ENCODE assay signal across 8 cellular contexts in the genomic region with DNA sequence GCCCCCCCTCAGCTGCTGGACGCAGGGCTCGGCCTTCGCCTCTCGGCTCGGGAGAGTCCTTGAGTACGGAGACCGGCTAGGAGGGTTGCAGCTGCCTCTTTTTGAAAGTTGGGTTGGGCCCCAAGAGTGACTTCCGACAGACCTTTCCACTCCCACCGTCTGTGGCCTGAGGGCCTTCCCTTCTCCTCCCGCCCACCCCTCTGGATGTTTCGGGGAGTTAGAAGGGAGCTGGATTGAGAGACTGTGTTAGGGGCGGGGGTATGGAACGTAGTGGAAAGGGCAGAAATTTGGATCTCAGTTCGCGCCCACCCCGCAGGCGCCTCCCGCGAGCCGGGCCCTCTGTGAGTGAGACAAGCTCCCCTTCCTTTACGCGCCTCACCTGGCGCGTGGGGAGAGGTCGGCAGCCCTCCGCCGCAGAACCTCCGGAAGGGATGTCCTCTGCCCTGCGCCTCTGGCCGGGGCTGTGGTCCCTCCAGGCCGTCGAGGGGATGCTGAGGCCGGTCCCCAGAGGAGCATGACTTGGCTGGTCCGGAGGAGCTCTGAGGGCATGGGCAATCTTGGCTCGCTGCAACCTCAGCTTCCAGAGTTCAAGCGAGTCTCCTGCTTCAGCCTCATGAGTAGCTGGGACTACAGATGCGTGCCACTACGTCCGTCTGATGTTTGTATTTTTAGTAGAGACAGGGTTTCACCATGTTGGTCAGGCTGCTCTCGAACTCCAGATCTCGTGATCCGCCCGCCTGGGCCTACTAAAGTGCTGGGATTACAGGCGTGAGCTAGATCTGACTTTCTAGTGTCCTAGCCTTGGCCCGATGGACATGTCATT. TPM values are rescaled to one million over a fixed set of nuclear protein-coding genes. Genes with fewer than 3 reads are reported as not detected.
DNase-seq lines count a peak whose midpoint lies in the region; ATAC-seq and TF ChIP-seq lines count a peak whose summit lies in the region.

No MANE protein-coding gene starts in this region.

- DNase-seq in left ventricle myocardium superior (peak; percentile 51), sigmoid colon (no peak), putamen (ENCODE audit: low spot score) (no peak), SIG-M5 (lab: John Stamatoyannopoulos, UW) (no peak)

- H3K4me3 ChIP-seq in sigmoid colon = peak overlapping the region; percentile 53 to 94 (median 88)

- no peaks in the 10 kb centered on the region for H3K27me3 ChIP-seq in sigmoid colon

- ATAC-seq in GM18499 (IDR thresholded peaks at IDR 0.05; ENCODE audit: insufficient read depth, unreplicated experiment) (peak; percentile 7), HG02642 (IDR thresholded peaks at IDR 0.05; ENCODE audit: poor library complexity, unreplicated experiment) (peak; percentile 32), left ventricle myocardium superior (peak; percentile 9)

- no peak for TF ChIP-seq POLR2A in sigmoid colon (IDR thresholded peaks at IDR 0.05)

- H3K27ac Mint-ChIP-seq in activated naive CD8-positive, alpha-beta T cell = peak overlapping the region; percentile 90

- H3K9me3 ChIP-seq in sigmoid colon = no peaks in the 10 kb centered on the region

- peaks cover 58% of the 10 kb centered on the region for H3K4me1 Mint-ChIP-seq in activated naive CD8-positive, alpha-beta T cell (ENCODE audit: low read depth)

- H3K4me1 ChIP-seq in sigmoid colon = peaks cover 0 to 52% (median 50%) of the 10 kb centered on the region in 4 donors

- TF ChIP-seq CTCF in sigmoid colon (IDR thresholded peaks at IDR 0.05) = no peak

- intact Hi-C loops in left ventricle myocardium superior (cut with micrococcal nuclease) (no loop called here), sigmoid colon (cut with DNase I) (loop anchor here (1.0 to 5.0 kb wide), 5 partner anchors 34 to 626 kb away; a partner anchor contains a TSS)

- 16 to 17% methylated on average over 45 of the region's 45 CpGs for WGBS in sigmoid colon, 2 donors

- H3K9me3 Mint-ChIP-seq in activated naive CD8-positive, alpha-beta T cell (ENCODE audit: low read depth) = no peaks in the 10 kb centered on the region

- no peak for TF ChIP-seq EP300 in sigmoid colon (IDR thresholded peaks at IDR 0.05)

- peaks cover under 1 to 23% (median 14%) of the 10 kb centered on the region in 4 donors for H3K36me3 ChIP-seq in sigmoid colon

- H3K27me3 Mint-ChIP-seq in activated naive CD8-positive, alpha-beta T cell = no peaks in the 10 kb centered on the region

- peak overlapping the region; percentile 97 to 99 (median 98) for H3K27ac ChIP-seq in sigmoid colon

- peaks cover 3% of the 10 kb centered on the region for H3K36me3 Mint-ChIP-seq in activated naive CD8-positive, alpha-beta T cell

- H3K4me3 Mint-ChIP-seq in activated naive CD8-positive, alpha-beta T cell = peak overlapping the region; percentile 88

TF ChIP-seq in PFSK-1, 5 proteins besides CTCF, POLR2A, EP300 and RAD21:
- TF ChIP-seq SIN3A (IDR thresholded peaks at IDR 0.05; ENCODE audit: borderline replicate concordance, insufficient read depth, low read length) (no peak), POLR2AphosphoS5 (IDR thresholded peaks at IDR 0.05; ENCODE audit: low read depth, low read length) (0 out of 2 replicates have a peak, but pooled peaks have one; percentile 22)

RNA-seq across cellular contexts. Expression of a gene that starts 15.9 kb away (rescaled TPM):
- 8.2 TPM for polyA plus RNA-seq in PFSK-1 (2012; ENCODE audit: insufficient read length, low read depth)
- total RNA-seq in left ventricle myocardium superior (28.0 TPM), sigmoid colon (10 to 100 TPM; 18.6 to 59.2 (median 31.2) TPM)
- 10 to 100 TPM in 2 of 3 donors, 1 to 10 TPM in 1; 4.4 to 18.6 (median 10.1) TPM for polyA plus RNA-seq in sigmoid colon
